In genomic region chr6:52815167-52816092, GRCh38 we compare ENCODE assay signal across 8 cellular contexts. TPM values are rescaled to one million over a fixed set of nuclear protein-coding genes. Genes with fewer than 3 reads are reported as not detected.
A peak's percentile ranks its signal among the peaks of the same experiment; 100 is the strongest.
DNase-seq lines count a peak whose midpoint lies in the region; ATAC-seq and TF ChIP-seq lines count a peak whose summit lies in the region.

No MANE protein-coding gene starts in this region.

- peaks cover 3% of the 10 kb centered on the region for H3K27me3 Mint-ChIP-seq in activated naive CD8-positive, alpha-beta T cell treated with anti-CD3 and anti-CD28 coated beads for 36 hours

- H3K27me3 ChIP-seq in RWPE2 (ENCODE audit: insufficient read depth, poor library complexity, severe bottlenecking) (no peaks in the 10 kb centered on the region), left ventricle myocardium inferior (ENCODE audit: low read depth) (no peaks in the 10 kb centered on the region)

- ATAC-seq in GM19463 (IDR thresholded peaks at IDR 0.05; ENCODE audit: unreplicated experiment) (peak; percentile 80), RWPE2 (ENCODE audit: low read depth) (peak; percentile 86)

- H3K9me3 Mint-ChIP-seq in activated naive CD8-positive, alpha-beta T cell treated with anti-CD3 and anti-CD28 coated beads for 36 hours, result no peaks in the 10 kb centered on the region

- peak; percentile 82 for TF ChIP-seq CTCF in RWPE2 (IDR thresholded peaks at IDR 0.05; ENCODE audit: poor library complexity, severe bottlenecking)
- TF ChIP-seq CTCF in left ventricle myocardium inferior (IDR thresholded peaks at IDR 0.05; ENCODE audit: borderline replicate concordance), result peak; percentile 71

- peaks cover 3% of the 10 kb centered on the region for H3K4me1 Mint-ChIP-seq in activated naive CD8-positive, alpha-beta T cell treated with anti-CD3 and anti-CD28 coated beads for 36 hours

- H3K36me3 Mint-ChIP-seq in activated naive CD8-positive, alpha-beta T cell treated with anti-CD3 and anti-CD28 coated beads for 36 hours, result no peaks in the 10 kb centered on the region

- no peak overlapping the region for H3K4me3 ChIP-seq in RWPE2 (ENCODE audit: severe bottlenecking)
- H3K4me3 ChIP-seq in left ventricle myocardium inferior, result no peak overlapping the region

- intact Hi-C loops in left ventricle myocardium inferior (cut with micrococcal nuclease), result no loop called here

- H3K27ac Mint-ChIP-seq in activated naive CD8-positive, alpha-beta T cell treated with anti-CD3 and anti-CD28 coated beads for 36 hours, result no peak overlapping the region

- H3K4me3 Mint-ChIP-seq in activated naive CD8-positive, alpha-beta T cell treated with anti-CD3 and anti-CD28 coated beads for 36 hours, result no peak overlapping the region

- H3K9me3 ChIP-seq in RWPE2 (ENCODE audit: severe bottlenecking) (no peaks in the 10 kb centered on the region), left ventricle myocardium inferior (replicated peaks) (no peaks in the 10 kb centered on the region)

- H3K27ac ChIP-seq in RWPE2 (ENCODE audit: poor library complexity, severe bottlenecking) (no peak overlapping the region), left ventricle myocardium inferior (replicated peaks) (no peak overlapping the region)

- no peaks in the 10 kb centered on the region for H3K36me3 ChIP-seq in RWPE2 (ENCODE audit: low read depth)
- no peaks in the 10 kb centered on the region for H3K36me3 ChIP-seq in left ventricle myocardium inferior

- DNase-seq in DMS114 treated with DMSO at 0.1 percent for 48 hours (lab: John Stamatoyannopoulos, UW; ENCODE audit: unreplicated experiment) (peak; percentile 29), HUDEP-2 (lab: John Stamatoyannopoulos, UW; ENCODE audit: unreplicated experiment in 76 of 76) (peak in 48 of 76 experiments; percentile 4 to 59 (median 28)), RWPE2 (ENCODE audit: low spot score) (no peak), left ventricle myocardium inferior (no peak), smooth muscle cell of the brain vasculature (ENCODE audit: low read depth, low spot score) (peak; percentile 10), NCI-H2107 treated with DMSO at 0.1 percent for 48 hours (lab: John Stamatoyannopoulos, UW; ENCODE audit: unreplicated experiment) (no peak)
- peak; percentile 31 for DNase-seq in activated naive CD8-positive, alpha-beta T cell treated with anti-CD3 and anti-CD28 coated beads for 36 hours

- H3K4me1 ChIP-seq in RWPE2 (ENCODE audit: insufficient read depth, poor library complexity, severe bottlenecking) (no peaks in the 10 kb centered on the region), left ventricle myocardium inferior (no peaks in the 10 kb centered on the region)

RNA-seq across cellular contexts. Expression of gene GSTA1, which starts 11.8 kb away (rescaled TPM):
- total RNA-seq in activated naive CD8-positive, alpha-beta T cell treated with anti-CD3 and anti-CD28 coated beads for 36 hours, result not detected
- total RNA-seq in left ventricle myocardium inferior, result not detected

RNA-seq across cellular contexts. Expression of gene GSTA5, which starts 25.2 kb away (rescaled TPM):
- not detected for total RNA-seq in activated naive CD8-positive, alpha-beta T cell treated with anti-CD3 and anti-CD28 coated beads for 36 hours
- not detected for total RNA-seq in left ventricle myocardium inferior

RNA-seq across cellular contexts. Expression of gene GSTA2, which starts 52.2 kb away (rescaled TPM):
- total RNA-seq in activated naive CD8-positive, alpha-beta T cell treated with anti-CD3 and anti-CD28 coated beads for 36 hours, result not detected
- not detected for total RNA-seq in left ventricle myocardium inferior

Comparison
In these comparisons a context has a peak if more than half of its experiments do, and no peak if none do; other contexts are left out.
1. DNase-seq: peak in DMS114 treated with DMSO at 0.1 percent for 48 hours (single experiment), HUDEP-2 (48 of 76), activated naive CD8-positive, alpha-beta T cell treated with anti-CD3 and anti-CD28 coated beads for 36 hours (single experiment) and smooth muscle cell of the brain vasculature (single experiment); none in RWPE2 (single experiment), left ventricle myocardium inferior (single experiment) and NCI-H2107 treated with DMSO at 0.1 percent for 48 hours (single experiment).